1 cellular context compared by ENCODE assay signal in the genomic region with DNA sequence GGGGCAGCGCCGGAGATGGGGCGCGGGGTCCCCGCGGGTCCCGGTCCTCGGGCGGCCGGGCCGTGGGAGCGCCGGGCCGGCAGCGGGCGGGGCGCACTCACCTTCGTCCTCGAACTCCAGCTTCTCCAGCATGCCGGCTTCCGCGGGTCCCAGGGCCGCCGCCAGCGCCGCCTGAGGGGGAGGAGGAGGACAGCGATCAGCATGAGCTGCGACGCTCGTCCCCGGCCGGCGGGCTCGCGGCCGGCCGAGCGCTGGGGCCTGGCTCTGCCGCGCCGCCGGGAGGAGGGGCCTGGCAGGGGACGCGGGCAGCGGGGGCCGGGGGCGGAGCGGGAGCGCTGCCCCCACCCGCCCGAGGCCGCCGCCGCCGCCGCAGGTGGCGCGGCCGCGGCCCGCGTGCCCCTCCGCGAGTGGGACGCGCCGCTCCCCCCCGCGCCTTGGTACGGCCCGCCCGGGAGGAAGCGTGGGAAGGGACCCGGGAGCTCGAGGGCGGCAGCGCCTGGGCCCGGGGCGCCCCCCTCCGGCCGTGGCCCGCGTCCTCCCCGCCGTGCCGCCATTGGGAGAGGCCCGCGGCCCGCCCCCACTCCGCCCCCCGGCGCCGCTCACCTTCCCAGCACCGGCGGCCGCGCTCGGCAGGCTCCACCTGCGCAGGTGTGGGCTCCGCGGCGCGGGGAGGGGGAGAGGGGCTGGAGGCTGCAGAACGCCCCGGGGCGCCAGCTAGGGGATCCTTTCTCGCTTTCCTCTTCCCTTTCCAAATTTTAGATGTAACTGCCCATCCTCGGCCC.
TF ChIP-seq lines count a peak whose summit lies in the region.

No MANE protein-coding gene starts in this region.

TF ChIP-seq in K562, 482 proteins besides CTCF, POLR2A, EP300 and RAD21 (continued from another document and continues in another):
- TF ChIP-seq PCBP1 (IDR thresholded peaks at IDR 0.05; ENCODE audit: low read depth, low read length, poor library complexity, severe bottlenecking), result no peak
- no peak for TF ChIP-seq ZNF212 (CRISPR knock-in tag; IDR thresholded peaks at IDR 0.05)
- TF ChIP-seq, protein P1, sequence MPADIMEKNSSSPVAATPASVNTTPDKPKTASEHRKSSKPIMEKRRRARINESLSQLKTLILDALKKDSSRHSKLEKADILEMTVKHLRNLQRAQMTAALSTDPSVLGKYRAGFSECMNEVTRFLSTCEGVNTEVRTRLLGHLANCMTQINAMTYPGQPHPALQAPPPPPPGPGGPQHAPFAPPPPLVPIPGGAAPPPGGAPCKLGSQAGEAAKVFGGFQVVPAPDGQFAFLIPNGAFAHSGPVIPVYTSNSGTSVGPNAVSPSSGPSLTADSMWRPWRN (IDR thresholded peaks at IDR 0.05; ENCODE audit: low read depth), result no peak
- no peak for TF ChIP-seq ZNF324 (CRISPR knock-in tag; IDR thresholded peaks at IDR 0.05)
- TF ChIP-seq, protein P2, sequence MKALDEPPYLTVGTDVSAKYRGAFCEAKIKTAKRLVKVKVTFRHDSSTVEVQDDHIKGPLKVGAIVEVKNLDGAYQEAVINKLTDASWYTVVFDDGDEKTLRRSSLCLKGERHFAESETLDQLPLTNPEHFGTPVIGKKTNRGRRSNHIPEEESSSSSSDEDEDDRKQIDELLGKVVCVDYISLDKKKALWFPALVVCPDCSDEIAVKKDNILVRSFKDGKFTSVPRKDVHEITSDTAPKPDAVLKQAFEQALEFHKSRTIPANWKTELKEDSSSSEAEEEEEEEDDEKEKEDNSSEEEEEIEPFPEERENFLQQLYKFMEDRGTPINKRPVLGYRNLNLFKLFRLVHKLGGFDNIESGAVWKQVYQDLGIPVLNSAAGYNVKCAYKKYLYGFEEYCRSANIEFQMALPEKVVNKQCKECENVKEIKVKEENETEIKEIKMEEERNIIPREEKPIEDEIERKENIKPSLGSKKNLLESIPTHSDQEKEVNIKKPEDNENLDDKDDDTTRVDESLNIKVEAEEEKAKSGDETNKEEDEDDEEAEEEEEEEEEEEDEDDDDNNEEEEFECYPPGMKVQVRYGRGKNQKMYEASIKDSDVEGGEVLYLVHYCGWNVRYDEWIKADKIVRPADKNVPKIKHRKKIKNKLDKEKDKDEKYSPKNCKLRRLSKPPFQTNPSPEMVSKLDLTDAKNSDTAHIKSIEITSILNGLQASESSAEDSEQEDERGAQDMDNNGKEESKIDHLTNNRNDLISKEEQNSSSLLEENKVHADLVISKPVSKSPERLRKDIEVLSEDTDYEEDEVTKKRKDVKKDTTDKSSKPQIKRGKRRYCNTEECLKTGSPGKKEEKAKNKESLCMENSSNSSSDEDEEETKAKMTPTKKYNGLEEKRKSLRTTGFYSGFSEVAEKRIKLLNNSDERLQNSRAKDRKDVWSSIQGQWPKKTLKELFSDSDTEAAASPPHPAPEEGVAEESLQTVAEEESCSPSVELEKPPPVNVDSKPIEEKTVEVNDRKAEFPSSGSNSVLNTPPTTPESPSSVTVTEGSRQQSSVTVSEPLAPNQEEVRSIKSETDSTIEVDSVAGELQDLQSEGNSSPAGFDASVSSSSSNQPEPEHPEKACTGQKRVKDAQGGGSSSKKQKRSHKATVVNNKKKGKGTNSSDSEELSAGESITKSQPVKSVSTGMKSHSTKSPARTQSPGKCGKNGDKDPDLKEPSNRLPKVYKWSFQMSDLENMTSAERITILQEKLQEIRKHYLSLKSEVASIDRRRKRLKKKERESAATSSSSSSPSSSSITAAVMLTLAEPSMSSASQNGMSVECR (CRISPR knock-in tag; IDR thresholded peaks at IDR 0.05), result no peak
- no peak for TF ChIP-seq ZFP1 (CRISPR knock-in tag; IDR thresholded peaks at IDR 0.05)
- no peak for TF ChIP-seq MTA3 (IDR thresholded peaks at IDR 0.05; ENCODE audit: borderline replicate concordance)
- TF ChIP-seq MED1 (CRISPR knock-in tag; IDR thresholded peaks at IDR 0.05; ENCODE audit: borderline replicate concordance), result no peak
- TF ChIP-seq, protein P3, sequence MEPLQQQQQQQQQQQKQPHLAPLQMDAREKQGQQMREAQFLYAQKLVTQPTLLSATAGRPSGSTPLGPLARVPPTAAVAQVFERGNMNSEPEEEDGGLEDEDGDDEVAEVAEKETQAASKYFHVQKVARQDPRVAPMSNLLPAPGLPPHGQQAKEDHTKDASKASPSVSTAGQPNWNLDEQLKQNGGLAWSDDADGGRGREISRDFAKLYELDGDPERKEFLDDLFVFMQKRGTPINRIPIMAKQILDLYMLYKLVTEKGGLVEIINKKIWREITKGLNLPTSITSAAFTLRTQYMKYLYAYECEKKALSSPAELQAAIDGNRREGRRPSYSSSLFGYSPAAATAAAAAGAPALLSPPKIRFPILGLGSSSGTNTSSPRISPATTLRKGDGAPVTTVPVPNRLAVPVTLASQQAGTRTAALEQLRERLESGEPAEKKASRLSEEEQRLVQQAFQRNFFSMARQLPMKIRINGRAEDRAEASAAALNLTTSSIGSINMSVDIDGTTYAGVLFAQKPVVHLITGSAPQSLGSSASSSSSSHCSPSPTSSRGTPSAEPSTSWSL (CRISPR knock-in tag; IDR thresholded peaks at IDR 0.05; ENCODE audit: borderline replicate concordance), result no peak
- no peak for TF ChIP-seq HNRNPK (IDR thresholded peaks at IDR 0.05; ENCODE audit: low read depth, low read length, poor library complexity, severe bottlenecking)
- no peak for TF ChIP-seq RNF2 (IDR thresholded peaks at IDR 0.05)
- peak in 1 of 2 experiments; percentile 37; a peak in 1 of 4 replicates for TF ChIP-seq RCOR1 (IDR thresholded peaks at IDR 0.05; ENCODE audit: borderline replicate concordance in 1 of 2, low read depth in 2 of 2, low read length in 2 of 2)
- TF ChIP-seq STAT5A (IDR thresholded peaks at IDR 0.05; ENCODE audit: borderline replicate concordance, low read length), result no peak
- TF ChIP-seq CEBPG (CRISPR knock-in tag; IDR thresholded peaks at IDR 0.05), result no peak
- no peak for TF ChIP-seq CEBPG (tag; conservative IDR thresholded peaks at IDR 0.05 in 1 of 2, IDR thresholded peaks at IDR 0.05 in 1 of 2)
- no peak for TF ChIP-seq NUFIP1 (IDR thresholded peaks at IDR 0.05; ENCODE audit: partially characterized antibody)
- TF ChIP-seq, protein P4, sequence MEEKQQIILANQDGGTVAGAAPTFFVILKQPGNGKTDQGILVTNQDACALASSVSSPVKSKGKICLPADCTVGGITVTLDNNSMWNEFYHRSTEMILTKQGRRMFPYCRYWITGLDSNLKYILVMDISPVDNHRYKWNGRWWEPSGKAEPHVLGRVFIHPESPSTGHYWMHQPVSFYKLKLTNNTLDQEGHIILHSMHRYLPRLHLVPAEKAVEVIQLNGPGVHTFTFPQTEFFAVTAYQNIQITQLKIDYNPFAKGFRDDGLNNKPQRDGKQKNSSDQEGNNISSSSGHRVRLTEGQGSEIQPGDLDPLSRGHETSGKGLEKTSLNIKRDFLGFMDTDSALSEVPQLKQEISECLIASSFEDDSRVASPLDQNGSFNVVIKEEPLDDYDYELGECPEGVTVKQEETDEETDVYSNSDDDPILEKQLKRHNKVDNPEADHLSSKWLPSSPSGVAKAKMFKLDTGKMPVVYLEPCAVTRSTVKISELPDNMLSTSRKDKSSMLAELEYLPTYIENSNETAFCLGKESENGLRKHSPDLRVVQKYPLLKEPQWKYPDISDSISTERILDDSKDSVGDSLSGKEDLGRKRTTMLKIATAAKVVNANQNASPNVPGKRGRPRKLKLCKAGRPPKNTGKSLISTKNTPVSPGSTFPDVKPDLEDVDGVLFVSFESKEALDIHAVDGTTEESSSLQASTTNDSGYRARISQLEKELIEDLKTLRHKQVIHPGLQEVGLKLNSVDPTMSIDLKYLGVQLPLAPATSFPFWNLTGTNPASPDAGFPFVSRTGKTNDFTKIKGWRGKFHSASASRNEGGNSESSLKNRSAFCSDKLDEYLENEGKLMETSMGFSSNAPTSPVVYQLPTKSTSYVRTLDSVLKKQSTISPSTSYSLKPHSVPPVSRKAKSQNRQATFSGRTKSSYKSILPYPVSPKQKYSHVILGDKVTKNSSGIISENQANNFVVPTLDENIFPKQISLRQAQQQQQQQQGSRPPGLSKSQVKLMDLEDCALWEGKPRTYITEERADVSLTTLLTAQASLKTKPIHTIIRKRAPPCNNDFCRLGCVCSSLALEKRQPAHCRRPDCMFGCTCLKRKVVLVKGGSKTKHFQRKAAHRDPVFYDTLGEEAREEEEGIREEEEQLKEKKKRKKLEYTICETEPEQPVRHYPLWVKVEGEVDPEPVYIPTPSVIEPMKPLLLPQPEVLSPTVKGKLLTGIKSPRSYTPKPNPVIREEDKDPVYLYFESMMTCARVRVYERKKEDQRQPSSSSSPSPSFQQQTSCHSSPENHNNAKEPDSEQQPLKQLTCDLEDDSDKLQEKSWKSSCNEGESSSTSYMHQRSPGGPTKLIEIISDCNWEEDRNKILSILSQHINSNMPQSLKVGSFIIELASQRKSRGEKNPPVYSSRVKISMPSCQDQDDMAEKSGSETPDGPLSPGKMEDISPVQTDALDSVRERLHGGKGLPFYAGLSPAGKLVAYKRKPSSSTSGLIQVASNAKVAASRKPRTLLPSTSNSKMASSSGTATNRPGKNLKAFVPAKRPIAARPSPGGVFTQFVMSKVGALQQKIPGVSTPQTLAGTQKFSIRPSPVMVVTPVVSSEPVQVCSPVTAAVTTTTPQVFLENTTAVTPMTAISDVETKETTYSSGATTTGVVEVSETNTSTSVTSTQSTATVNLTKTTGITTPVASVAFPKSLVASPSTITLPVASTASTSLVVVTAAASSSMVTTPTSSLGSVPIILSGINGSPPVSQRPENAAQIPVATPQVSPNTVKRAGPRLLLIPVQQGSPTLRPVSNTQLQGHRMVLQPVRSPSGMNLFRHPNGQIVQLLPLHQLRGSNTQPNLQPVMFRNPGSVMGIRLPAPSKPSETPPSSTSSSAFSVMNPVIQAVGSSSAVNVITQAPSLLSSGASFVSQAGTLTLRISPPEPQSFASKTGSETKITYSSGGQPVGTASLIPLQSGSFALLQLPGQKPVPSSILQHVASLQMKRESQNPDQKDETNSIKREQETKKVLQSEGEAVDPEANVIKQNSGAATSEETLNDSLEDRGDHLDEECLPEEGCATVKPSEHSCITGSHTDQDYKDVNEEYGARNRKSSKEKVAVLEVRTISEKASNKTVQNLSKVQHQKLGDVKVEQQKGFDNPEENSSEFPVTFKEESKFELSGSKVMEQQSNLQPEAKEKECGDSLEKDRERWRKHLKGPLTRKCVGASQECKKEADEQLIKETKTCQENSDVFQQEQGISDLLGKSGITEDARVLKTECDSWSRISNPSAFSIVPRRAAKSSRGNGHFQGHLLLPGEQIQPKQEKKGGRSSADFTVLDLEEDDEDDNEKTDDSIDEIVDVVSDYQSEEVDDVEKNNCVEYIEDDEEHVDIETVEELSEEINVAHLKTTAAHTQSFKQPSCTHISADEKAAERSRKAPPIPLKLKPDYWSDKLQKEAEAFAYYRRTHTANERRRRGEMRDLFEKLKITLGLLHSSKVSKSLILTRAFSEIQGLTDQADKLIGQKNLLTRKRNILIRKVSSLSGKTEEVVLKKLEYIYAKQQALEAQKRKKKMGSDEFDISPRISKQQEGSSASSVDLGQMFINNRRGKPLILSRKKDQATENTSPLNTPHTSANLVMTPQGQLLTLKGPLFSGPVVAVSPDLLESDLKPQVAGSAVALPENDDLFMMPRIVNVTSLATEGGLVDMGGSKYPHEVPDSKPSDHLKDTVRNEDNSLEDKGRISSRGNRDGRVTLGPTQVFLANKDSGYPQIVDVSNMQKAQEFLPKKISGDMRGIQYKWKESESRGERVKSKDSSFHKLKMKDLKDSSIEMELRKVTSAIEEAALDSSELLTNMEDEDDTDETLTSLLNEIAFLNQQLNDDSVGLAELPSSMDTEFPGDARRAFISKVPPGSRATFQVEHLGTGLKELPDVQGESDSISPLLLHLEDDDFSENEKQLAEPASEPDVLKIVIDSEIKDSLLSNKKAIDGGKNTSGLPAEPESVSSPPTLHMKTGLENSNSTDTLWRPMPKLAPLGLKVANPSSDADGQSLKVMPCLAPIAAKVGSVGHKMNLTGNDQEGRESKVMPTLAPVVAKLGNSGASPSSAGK (IDR thresholded peaks at IDR 0.05), result peak; percentile 23; the same call in 1 of the 2 replicates
- TF ChIP-seq ZNF431 (CRISPR knock-in tag; IDR thresholded peaks at IDR 0.05), result no peak
- TF ChIP-seq XRCC4 (IDR thresholded peaks at IDR 0.05; ENCODE audit: extremely low read depth, insufficient read depth, insufficient read length), result no peak
- no peak for TF ChIP-seq NR2F6 (CRISPR knock-in tag; IDR thresholded peaks at IDR 0.05)
- no peak for TF ChIP-seq MAFK (IDR thresholded peaks at IDR 0.05; ENCODE audit: low read length)
- TF ChIP-seq RBM25 (IDR thresholded peaks at IDR 0.05; ENCODE audit: low read depth, low read length, severe bottlenecking), result no peak
- TF ChIP-seq, protein P5, sequence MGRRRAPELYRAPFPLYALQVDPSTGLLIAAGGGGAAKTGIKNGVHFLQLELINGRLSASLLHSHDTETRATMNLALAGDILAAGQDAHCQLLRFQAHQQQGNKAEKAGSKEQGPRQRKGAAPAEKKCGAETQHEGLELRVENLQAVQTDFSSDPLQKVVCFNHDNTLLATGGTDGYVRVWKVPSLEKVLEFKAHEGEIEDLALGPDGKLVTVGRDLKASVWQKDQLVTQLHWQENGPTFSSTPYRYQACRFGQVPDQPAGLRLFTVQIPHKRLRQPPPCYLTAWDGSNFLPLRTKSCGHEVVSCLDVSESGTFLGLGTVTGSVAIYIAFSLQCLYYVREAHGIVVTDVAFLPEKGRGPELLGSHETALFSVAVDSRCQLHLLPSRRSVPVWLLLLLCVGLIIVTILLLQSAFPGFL (CRISPR knock-in tag; IDR thresholded peaks at IDR 0.05), result no peak
- TF ChIP-seq SIX5 (IDR thresholded peaks at IDR 0.05; ENCODE audit: borderline replicate concordance in 1 of 2, insufficient read depth in 1 of 2, low read depth in 1 of 2, low read length in 2 of 2), result peak in 1 of 2 experiments; percentile 15; a peak in 1 of 4 replicates
- TF ChIP-seq TRIM28 (IDR thresholded peaks at IDR 0.05), result no peak
- TF ChIP-seq DMBX1 (CRISPR knock-in tag; IDR thresholded peaks at IDR 0.05; ENCODE audit: borderline replicate concordance), result no peak
- TF ChIP-seq, protein P6, sequence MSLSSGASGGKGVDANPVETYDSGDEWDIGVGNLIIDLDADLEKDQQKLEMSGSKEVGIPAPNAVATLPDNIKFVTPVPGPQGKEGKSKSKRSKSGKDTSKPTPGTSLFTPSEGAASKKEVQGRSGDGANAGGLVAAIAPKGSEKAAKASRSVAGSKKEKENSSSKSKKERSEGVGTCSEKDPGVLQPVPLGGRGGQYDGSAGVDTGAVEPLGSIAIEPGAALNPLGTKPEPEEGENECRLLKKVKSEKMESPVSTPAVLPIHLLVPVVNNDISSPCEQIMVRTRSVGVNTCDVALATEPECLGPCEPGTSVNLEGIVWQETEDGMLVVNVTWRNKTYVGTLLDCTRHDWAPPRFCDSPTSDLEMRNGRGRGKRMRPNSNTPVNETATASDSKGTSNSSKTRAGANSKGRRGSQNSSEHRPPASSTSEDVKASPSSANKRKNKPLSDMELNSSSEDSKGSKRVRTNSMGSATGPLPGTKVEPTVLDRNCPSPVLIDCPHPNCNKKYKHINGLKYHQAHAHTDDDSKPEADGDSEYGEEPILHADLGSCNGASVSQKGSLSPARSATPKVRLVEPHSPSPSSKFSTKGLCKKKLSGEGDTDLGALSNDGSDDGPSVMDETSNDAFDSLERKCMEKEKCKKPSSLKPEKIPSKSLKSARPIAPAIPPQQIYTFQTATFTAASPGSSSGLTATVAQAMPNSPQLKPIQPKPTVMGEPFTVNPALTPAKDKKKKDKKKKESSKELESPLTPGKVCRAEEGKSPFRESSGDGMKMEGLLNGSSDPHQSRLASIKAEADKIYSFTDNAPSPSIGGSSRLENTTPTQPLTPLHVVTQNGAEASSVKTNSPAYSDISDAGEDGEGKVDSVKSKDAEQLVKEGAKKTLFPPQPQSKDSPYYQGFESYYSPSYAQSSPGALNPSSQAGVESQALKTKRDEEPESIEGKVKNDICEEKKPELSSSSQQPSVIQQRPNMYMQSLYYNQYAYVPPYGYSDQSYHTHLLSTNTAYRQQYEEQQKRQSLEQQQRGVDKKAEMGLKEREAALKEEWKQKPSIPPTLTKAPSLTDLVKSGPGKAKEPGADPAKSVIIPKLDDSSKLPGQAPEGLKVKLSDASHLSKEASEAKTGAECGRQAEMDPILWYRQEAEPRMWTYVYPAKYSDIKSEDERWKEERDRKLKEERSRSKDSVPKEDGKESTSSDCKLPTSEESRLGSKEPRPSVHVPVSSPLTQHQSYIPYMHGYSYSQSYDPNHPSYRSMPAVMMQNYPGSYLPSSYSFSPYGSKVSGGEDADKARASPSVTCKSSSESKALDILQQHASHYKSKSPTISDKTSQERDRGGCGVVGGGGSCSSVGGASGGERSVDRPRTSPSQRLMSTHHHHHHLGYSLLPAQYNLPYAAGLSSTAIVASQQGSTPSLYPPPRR (CRISPR knock-in tag; IDR thresholded peaks at IDR 0.05; ENCODE audit: borderline replicate concordance), result no peak
